ENCODE assay signal across 1 cellular context in the genomic region with DNA sequence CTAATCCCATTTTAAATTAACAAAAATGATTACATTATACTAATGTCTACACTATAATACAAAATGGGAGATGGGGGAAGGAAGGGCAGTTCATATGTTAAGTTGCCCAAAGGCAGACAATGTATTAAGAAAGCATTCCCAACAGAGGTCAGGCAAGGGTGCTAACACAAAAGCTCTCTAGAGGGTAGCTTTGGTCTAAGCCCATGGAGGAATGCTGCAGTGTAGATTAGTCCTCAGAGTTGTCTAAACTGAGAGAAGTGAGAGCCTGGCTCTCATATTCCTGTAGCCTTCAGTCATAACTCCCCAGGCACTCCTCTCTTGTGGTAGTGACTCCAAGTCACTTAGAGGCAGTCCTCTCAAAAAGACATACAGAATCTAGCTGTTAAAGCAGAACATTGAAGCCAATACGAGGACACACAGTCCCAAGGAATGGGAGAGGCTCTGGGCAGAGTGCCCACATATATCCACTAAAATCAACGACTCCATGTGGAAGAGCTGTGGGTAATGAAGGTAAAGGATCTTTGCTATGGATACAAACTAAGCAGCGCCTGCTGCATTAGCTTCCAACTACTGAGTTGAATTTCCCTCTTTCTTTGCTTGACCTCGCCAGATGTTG.
TF ChIP-seq lines count a peak whose summit lies in the region.

No MANE protein-coding gene starts in this region.

TF ChIP-seq in SK-N-SH, 30 proteins besides CTCF, POLR2A, EP300 and RAD21:
- no peak for TF ChIP-seq RFX5 (IDR thresholded peaks at IDR 0.05; ENCODE audit: low read length)
- no peak for TF ChIP-seq MEF2A (IDR thresholded peaks at IDR 0.05; ENCODE audit: borderline replicate concordance, low read depth)
- TF ChIP-seq FOXM1 (IDR thresholded peaks at IDR 0.05; ENCODE audit: low read depth) = no peak
- TF ChIP-seq FOXJ3 (CRISPR knock-in tag; IDR thresholded peaks at IDR 0.05) = no peak
- TF ChIP-seq, protein P1, sequence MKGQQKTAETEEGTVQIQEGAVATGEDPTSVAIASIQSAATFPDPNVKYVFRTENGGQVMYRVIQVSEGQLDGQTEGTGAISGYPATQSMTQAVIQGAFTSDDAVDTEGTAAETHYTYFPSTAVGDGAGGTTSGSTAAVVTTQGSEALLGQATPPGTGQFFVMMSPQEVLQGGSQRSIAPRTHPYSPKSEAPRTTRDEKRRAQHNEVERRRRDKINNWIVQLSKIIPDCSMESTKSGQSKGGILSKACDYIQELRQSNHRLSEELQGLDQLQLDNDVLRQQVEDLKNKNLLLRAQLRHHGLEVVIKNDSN (IDR thresholded peaks at IDR 0.05; ENCODE audit: borderline replicate concordance, low read depth) = no peak
- no peak for TF ChIP-seq ELF1 (IDR thresholded peaks at IDR 0.05)
- no peak for TF ChIP-seq GABPA (IDR thresholded peaks at IDR 0.05; ENCODE audit: low read depth)
- TF ChIP-seq GATA2 (CRISPR knock-in tag; IDR thresholded peaks at IDR 0.05) = no peak
- TF ChIP-seq FOSL2 (IDR thresholded peaks at IDR 0.05; ENCODE audit: borderline replicate concordance, low read depth) = no peak
TF ChIP-seq in SK-N-SH: peak in this region for 0.
